Comparison of ENCODE assay signal across 9 cellular contexts in the genomic region with DNA sequence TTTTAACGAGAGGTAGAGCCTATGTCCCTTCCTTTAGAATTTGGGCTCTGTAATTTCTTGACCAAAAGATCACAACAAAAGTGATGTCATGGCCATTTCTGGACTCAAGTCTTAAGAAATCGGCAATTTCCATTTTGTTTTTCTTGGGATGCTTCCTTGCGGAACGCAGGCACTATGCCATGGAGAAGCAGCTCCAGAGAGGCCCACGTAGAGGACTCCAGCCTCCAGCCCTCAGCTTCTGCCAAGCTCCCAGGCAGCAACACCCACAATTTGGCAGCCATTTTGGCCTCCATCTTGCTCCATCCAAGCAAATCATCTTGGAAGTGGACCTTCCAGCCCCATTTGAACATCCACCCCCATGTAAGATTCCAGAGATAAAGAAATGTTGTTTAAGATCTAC.
"Had no signal": no experiment of that assay in that cellular context is flagged by ENCODE, and none has a peak within 500 bp of the region (broad histone marks: within the 10 kb centered on the region; RNA-seq: fewer than 3 reads in every experiment).

No MANE protein-coding gene starts in this region.

- H3K27ac ChIP-seq: GM23248, HL-60 had no signal

- DNase-seq: GM23248, GOT3, H7, HFFc6 had no signal

- ATAC-seq: HCT116, HepG2 had no signal

- H3K9me3 ChIP-seq: HAP-1 had no signal

- H3K4me3 Mint-ChIP-seq: HFFc6 had no signal

- H2AFZ ChIP-seq: GM23248 had no signal

- H3K9ac ChIP-seq: GM23248 had no signal

- H3K36me3 ChIP-seq: HAP-1 had no signal

- H3K4me3 ChIP-seq: GM23248, HAP-1 had no signal

- H3K27ac Mint-ChIP-seq: HFFc6, IgD-negative memory B cell had no signal

- H3K4me1 ChIP-seq: HAP-1 had no signal
